ENCODE assay signal across 15 cellular contexts in genomic region chr2:5520352-5520996, GRCh38.
DNase-seq lines count a peak whose midpoint lies in the region; ATAC-seq and TF ChIP-seq lines count a peak whose summit lies in the region.
"Had no signal": no experiment of that assay in that cellular context is flagged by ENCODE, and none has a peak within 500 bp of the region (broad histone marks: within the 10 kb centered on the region; RNA-seq: fewer than 3 reads in every experiment).

No MANE protein-coding gene starts in this region.

- H3K9me3 ChIP-seq in skeletal muscle tissue (ENCODE audit: control insufficient read depth in 3 of 3, low read length in 3 of 3): no peaks in the 10 kb centered on the region

- no peak for TF ChIP-seq CTCF in brain microvascular endothelial cell (IDR thresholded peaks at IDR 0.05; ENCODE audit: low read depth, low read length, missing control alignments)

- no peaks in the 10 kb centered on the region for H3K27me3 ChIP-seq in brain microvascular endothelial cell (replicated peaks)
- no peaks in the 10 kb centered on the region for H3K27me3 ChIP-seq in skeletal muscle tissue (ENCODE audit: control insufficient read depth in 3 of 3, insufficient read depth in 3 of 3, low read length in 3 of 3)
- H3K27me3 ChIP-seq: SJSA1 had no signal

- in situ Hi-C loops in brain microvascular endothelial cell (cut with HindIII; ENCODE audit: low pct_ligation_motif_present, low sequenced_read_pairs): no loop called here

- ATAC-seq in HG02763 (IDR thresholded peaks at IDR 0.05; ENCODE audit: unreplicated experiment) (no peak), HG02840 (IDR thresholded peaks at IDR 0.05; ENCODE audit: low FRiP score, unreplicated experiment) (no peak)

- H3K27ac ChIP-seq in brain microvascular endothelial cell (no peak overlapping the region), skeletal muscle tissue (ENCODE audit: low read depth, low read length) (peak overlapping the region; percentile 50)
- H3K27ac ChIP-seq: HL-60, SJSA1 had no signal

- no peaks in the 10 kb centered on the region for H3K36me3 ChIP-seq in brain microvascular endothelial cell (replicated peaks)
- no peaks in the 10 kb centered on the region for H3K36me3 ChIP-seq in skeletal muscle tissue (ENCODE audit: control insufficient read depth in 3 of 3, insufficient read depth in 3 of 3, low read length in 3 of 3)
- H3K36me3 ChIP-seq: SJSA1 had no signal

- peaks cover 5 to 11% (median 8%) of the 10 kb centered on the region in 3 donors for H3K4me1 ChIP-seq in skeletal muscle tissue (ENCODE audit: control insufficient read depth in 3 of 3, insufficient read depth in 3 of 3, low read length in 3 of 3)
- H3K4me1 ChIP-seq: SJSA1 had no signal

- peak overlapping the region in 1 of 3 donors; percentile 57 for H3K9ac ChIP-seq in skeletal muscle tissue (ENCODE audit: low read depth in 1 of 3, low read length in 3 of 3)

- H3K4me3 ChIP-seq in brain microvascular endothelial cell (ENCODE audit: low read depth, low read length): no peak overlapping the region
- no peak overlapping the region for H3K4me3 ChIP-seq in skeletal muscle tissue (ENCODE audit: low read length in 3 of 3)
- H3K4me3 ChIP-seq: lung, SJSA1 had no signal

- DNase-seq in NCI-H2227 (lab: John Stamatoyannopoulos, UW; ENCODE audit: unreplicated experiment) (peak; percentile 48), brain microvascular endothelial cell (peak; percentile 43), left kidney (ENCODE audit: low read depth, low spot score) (peak; percentile 87), AML-193 (lab: John Stamatoyannopoulos, UW) (no peak)
- DNase-seq: activated B cell treated with CpG ODN at 0.5 μM for 24 hours; COR-L47; effector CD4-positive, alpha-beta T cell; NCI-H446; posterior cingulate gyrus had no signal

Comparison
In these comparisons a context has a peak if more than half of its experiments do, and no peak if none do; other contexts are left out.
1. DNase-seq: peak in NCI-H2227 (single experiment), brain microvascular endothelial cell (single experiment) and left kidney (single experiment); none in AML-193 (0 of 2).